8 cellular contexts compared by ENCODE assay signal in the genomic region with DNA sequence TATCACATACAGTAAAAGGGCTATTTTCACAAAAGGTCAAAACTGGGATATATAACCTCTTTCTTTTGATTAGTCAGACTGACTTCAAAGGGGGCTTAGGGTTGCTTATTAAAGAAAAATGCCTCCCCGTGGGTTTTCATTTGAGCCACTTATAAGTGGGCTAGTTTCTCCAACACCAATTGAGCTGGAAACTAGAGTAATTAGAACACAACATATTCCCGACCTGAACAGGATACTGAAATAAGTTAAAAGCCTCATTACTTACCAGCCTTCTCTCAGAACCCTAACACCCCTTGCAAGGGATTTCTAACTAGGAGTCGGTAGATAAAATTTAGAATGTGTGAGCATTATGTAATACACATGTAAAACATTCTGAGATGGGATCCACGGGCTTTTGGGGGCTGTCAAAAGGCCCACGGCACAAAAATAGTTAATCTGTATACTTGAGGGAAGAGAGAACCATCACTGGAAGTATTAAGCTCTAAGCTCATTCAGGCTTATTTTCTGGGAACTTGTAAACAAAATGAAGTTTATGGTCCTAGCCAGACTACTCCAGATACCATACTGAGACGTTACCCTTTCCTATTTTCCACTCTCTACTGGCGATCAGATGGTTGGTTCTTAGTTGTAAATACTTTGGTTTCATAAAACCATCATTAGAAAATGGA. TPM values are rescaled to one million over a fixed set of nuclear protein-coding genes. Genes with fewer than 3 reads are reported as not detected.
DNase-seq lines count a peak whose midpoint lies in the region; ATAC-seq and TF ChIP-seq lines count a peak whose summit lies in the region.

No MANE protein-coding gene starts in this region.

- H3K36me3 ChIP-seq in SJCRH30 (no peaks in the 10 kb centered on the region), skeletal muscle tissue (ENCODE audit: control insufficient read depth in 3 of 3, insufficient read depth in 3 of 3, low read length in 3 of 3) (no peaks in the 10 kb centered on the region)

- peak overlapping the region; percentile 94 to 96 (median 95) for H3K9ac ChIP-seq in skeletal muscle tissue (ENCODE audit: low read depth in 1 of 3, low read length in 3 of 3)

- H3K4me1 ChIP-seq in SJCRH30, result peaks cover 33% of the 10 kb centered on the region
- H3K4me1 ChIP-seq in skeletal muscle tissue (ENCODE audit: control insufficient read depth in 3 of 3, insufficient read depth in 3 of 3, low read length in 3 of 3), result peaks cover 42 to 67% (median 47%) of the 10 kb centered on the region in 3 donors

- H3K4me3 ChIP-seq in GM12875 (ENCODE audit: low read depth, low read length), result peak overlapping the region; percentile 62
- peak overlapping the region; percentile 69 for H3K4me3 ChIP-seq in SJCRH30
- H3K4me3 ChIP-seq in fibroblast of mammary gland (ENCODE audit: control insufficient read depth, low read depth, low read length), result peak overlapping the region; percentile 60
- H3K4me3 ChIP-seq in skeletal muscle tissue (ENCODE audit: low read length in 3 of 3), result peak overlapping the region; percentile 73 to 81 (median 78)

- DNase-seq in SJCRH30 (no peak), fibroblast of mammary gland (ENCODE audit: low read depth) (no peak), NCI-H510A (lab: John Stamatoyannopoulos, UW) (no peak), omental fat pad (ENCODE audit: low spot score) (no peak)

- peak overlapping the region; percentile 96 for H3K27ac ChIP-seq in SJCRH30
- H3K27ac ChIP-seq in skeletal muscle tissue (ENCODE audit: low read depth, low read length), result peak overlapping the region; percentile 96

- TF ChIP-seq CTCF in GM12875 (IDR thresholded peaks at IDR 0.05; ENCODE audit: borderline replicate concordance, insufficient read depth, low read depth, low read length) (no peak), fibroblast of mammary gland (conservative IDR thresholded peaks at IDR 0.05; ENCODE audit: control insufficient read depth, insufficient read depth, low read depth, low read length) (no peak), omental fat pad (IDR thresholded peaks at IDR 0.05) (no peak)

- H3K27me3 ChIP-seq in SJCRH30, result no peaks in the 10 kb centered on the region
- no peaks in the 10 kb centered on the region for H3K27me3 ChIP-seq in skeletal muscle tissue (ENCODE audit: control insufficient read depth in 3 of 3, insufficient read depth in 3 of 3, low read length in 3 of 3)

- no peaks in the 10 kb centered on the region for H3K9me3 ChIP-seq in SJCRH30 (replicated peaks)
- H3K9me3 ChIP-seq in skeletal muscle tissue (ENCODE audit: control insufficient read depth in 3 of 3, low read length in 3 of 3), result no peaks in the 10 kb centered on the region

- ATAC-seq in omental fat pad (ENCODE audit: low FRiP score) (no peak), GM21786 (IDR thresholded peaks at IDR 0.05; ENCODE audit: unreplicated experiment) (no peak), GM18502 (IDR thresholded peaks at IDR 0.05; ENCODE audit: poor library complexity, unreplicated experiment) (no peak)

RNA-seq across cellular contexts. Expression of gene KMT2E, which starts 29.3 kb away (rescaled TPM):
- total RNA-seq in SJCRH30 (2014; rRNA removed; shearing (Covaris generic)), result 50.1 and 68.3 TPM in 2 replicates
- 59.0 TPM for total RNA-seq in skeletal muscle tissue
- total RNA-seq in omental fat pad, result 100 to 1,000 TPM in 2 of 4 donors, 10 to 100 TPM in 2; 75.3 to 124 (median 101) TPM
